11 cellular contexts compared by ENCODE assay signal in the genomic region with DNA sequence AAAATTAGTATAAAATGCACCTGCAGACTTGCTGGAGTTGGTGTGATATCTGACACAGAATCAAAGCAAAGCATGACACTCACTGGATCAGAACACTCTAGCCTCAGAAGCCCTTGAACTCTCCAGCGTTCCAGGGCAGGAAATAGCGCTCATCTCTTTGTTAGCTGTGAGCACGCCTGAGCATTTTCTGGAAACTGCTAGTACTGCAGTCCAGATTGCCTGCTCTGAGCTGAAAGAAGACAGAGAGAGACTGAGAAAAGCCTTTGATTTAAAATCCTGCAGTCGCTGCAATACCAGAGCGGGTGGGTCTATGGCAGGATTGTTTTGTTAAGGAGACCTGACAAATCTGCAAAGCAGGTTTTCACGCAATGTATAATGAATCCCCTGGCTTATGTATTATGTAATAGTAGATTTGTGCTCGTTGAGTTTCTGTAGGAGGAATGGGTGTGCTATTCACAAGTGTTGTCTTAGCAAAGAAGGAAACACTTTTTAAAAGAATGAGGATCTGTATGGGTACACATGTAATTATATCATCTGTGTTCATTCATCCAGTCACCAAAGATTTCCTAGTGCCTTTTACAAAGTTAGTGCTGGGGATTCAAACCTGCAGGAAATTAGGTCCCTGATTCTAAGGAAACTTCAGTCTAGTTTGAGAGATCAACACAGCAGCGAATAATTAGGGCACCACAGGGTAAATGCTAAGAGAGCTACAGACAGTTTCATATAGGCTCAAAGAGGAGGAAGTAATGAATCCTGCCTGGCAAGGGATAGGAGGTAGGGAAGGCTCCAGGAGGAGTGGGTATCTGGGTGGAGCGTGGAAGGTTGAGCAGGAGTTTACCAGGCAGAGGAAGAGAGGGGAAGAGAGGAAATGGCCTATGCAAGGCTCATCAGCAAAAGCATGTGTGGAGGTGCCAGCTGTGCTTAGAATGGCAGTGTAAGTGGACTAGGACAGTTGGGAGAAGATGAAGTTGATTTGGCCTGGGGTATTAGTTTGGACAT. TPM values are rescaled to one million over a fixed set of nuclear protein-coding genes. Genes with fewer than 3 reads are reported as not detected.
DNase-seq lines count a peak whose midpoint lies in the region; TF ChIP-seq lines count a peak whose summit lies in the region.
"Had no signal": no experiment of that assay in that cellular context is flagged by ENCODE, and none has a peak within 500 bp of the region (broad histone marks: within the 10 kb centered on the region; RNA-seq: fewer than 3 reads in every experiment).

No MANE protein-coding gene starts in this region.

- peaks cover 27% of the 10 kb centered on the region for H3K4me1 Mint-ChIP-seq in neural crest cell

- TF ChIP-seq CTCF in neural crest cell (conservative IDR thresholded peaks at IDR 0.05) (no peak), GM20000 (IDR thresholded peaks at IDR 0.05; ENCODE audit: extremely low read depth, missing control alignments) (no peak)

- no peaks in the 10 kb centered on the region for H3K27me3 Mint-ChIP-seq in neural crest cell (ENCODE audit: low read depth)

- H3K27ac Mint-ChIP-seq in neural crest cell (ENCODE audit: unreplicated experiment): peak overlapping the region; percentile 44

- H3K9me3 Mint-ChIP-seq in neural crest cell: no peaks in the 10 kb centered on the region

- H3K4me3 Mint-ChIP-seq in neural crest cell: no peak overlapping the region

- no peaks in the 10 kb centered on the region for H3K36me3 Mint-ChIP-seq in neural crest cell (ENCODE audit: low read depth)

- DNase-seq in GM03348 (ENCODE audit: low spot score): peak; percentile 61
- DNase-seq in amygdala (lab: John Stamatoyannopoulos, UW): peak in 45 of 56 donors; percentile 2 to 85 (median 41)
- peak; percentile 82 for DNase-seq in globus pallidus (ENCODE audit: low spot score)
- DNase-seq in neural crest cell (ENCODE audit: low read depth, low spot score): no peak
- DNase-seq in NCI-H128 (lab: John Stamatoyannopoulos, UW; ENCODE audit: unreplicated experiment): no peak
- DNase-seq in activated naive CD4-positive, alpha-beta T cell treated with Interleukin-2 at 50 U/mL for 16 hours: no peak
- no peak for DNase-seq in SHP77 (lab: John Stamatoyannopoulos, UW)
- DNase-seq in GM20000 (ENCODE audit: low spot score): no peak
- DNase-seq: activated effector memory CD4-positive, alpha-beta T cell treated with Interleukin-2 at 50 U/mL for 16 hours; right lobe of liver; SIG-M5 had no signal

RNA-seq across cellular contexts. Expression of a gene that starts 26.1 kb away (rescaled TPM):
- 11.3 and 13.3 TPM in 2 replicates for total RNA-seq in neural crest cell

Comparison
In these comparisons a context has a peak if more than half of its experiments do, and no peak if none do; other contexts are left out.
1. DNase-seq: peak in GM03348 (single experiment), amygdala (45 of 56) and globus pallidus (single experiment); none in neural crest cell (single experiment), NCI-H128 (single experiment), activated naive CD4-positive, alpha-beta T cell treated with Interleukin-2 at 50 U/mL for 16 hours (single experiment), SHP77 (0 of 2) and GM20000 (single experiment).